Comparison of ENCODE assay signal across 8 cellular contexts in genomic region chr6:90413867-90414266, GRCh38.
DNase-seq lines count a peak whose midpoint lies in the region; ATAC-seq lines count a peak whose summit lies in the region.

No MANE protein-coding gene starts in this region.

- intact Hi-C loops in posterior vena cava (cut with DNase I), result no loop called here

- peaks cover 2% of the 10 kb centered on the region for H3K27me3 Mint-ChIP-seq in activated naive CD8-positive, alpha-beta T cell treated with anti-CD3 and anti-CD28 coated beads, Interleukin-2, amount 10 ng/mL, durations not matched to agents 7 days and 5 days

- no peak overlapping the region for H3K9ac ChIP-seq in SK-N-MC (ENCODE audit: insufficient read length)

- no peaks in the 10 kb centered on the region for H3K36me3 ChIP-seq in SK-N-MC (ENCODE audit: insufficient read depth, low read length)

- peak overlapping the region; percentile 33; the same call in 1 of the 2 replicates for H3K4me3 ChIP-seq in SK-N-MC

- DNase-seq in SK-N-MC (ENCODE audit: low read depth, low spot score), result no peak
- DNase-seq in activated naive CD8-positive, alpha-beta T cell treated with anti-CD3 and anti-CD28 coated beads, Interleukin-2, amount 10 ng/mL, durations not matched to agents 7 days and 5 days, result peak; percentile 66
- peak; percentile 55 for DNase-seq in iris pigment epithelial cell (ENCODE audit: low read depth)
- peak; percentile 72 to 80 for DNase-seq in stimulated activated CD4-positive, alpha-beta T cell treated with anti-CD3 and anti-CD28 coated beads, Interleukin-4, amount 100 ng/mL, for 48 hours (ENCODE audit: low read depth in 2 of 2)
- DNase-seq in posterior vena cava (ENCODE audit: low spot score), result no peak
- no peak for DNase-seq in HuH-7 (ENCODE audit: low spot score)

- peak overlapping the region; percentile 87 for H3K4me3 Mint-ChIP-seq in activated naive CD8-positive, alpha-beta T cell treated with anti-CD3 and anti-CD28 coated beads, Interleukin-2, amount 10 ng/mL, durations not matched to agents 7 days and 5 days

- H3K36me3 Mint-ChIP-seq in activated naive CD8-positive, alpha-beta T cell treated with anti-CD3 and anti-CD28 coated beads, Interleukin-2, amount 10 ng/mL, durations not matched to agents 7 days and 5 days, result peaks cover 2% of the 10 kb centered on the region

- H3K27ac Mint-ChIP-seq in activated naive CD8-positive, alpha-beta T cell treated with anti-CD3 and anti-CD28 coated beads, Interleukin-2, amount 10 ng/mL, durations not matched to agents 7 days and 5 days, result peak overlapping the region; percentile 99

- no peaks in the 10 kb centered on the region for H3K9me3 ChIP-seq in SK-N-MC (ENCODE audit: low read depth, low read length)

- no peaks in the 10 kb centered on the region for H3K9me3 Mint-ChIP-seq in activated naive CD8-positive, alpha-beta T cell treated with anti-CD3 and anti-CD28 coated beads, Interleukin-2, amount 10 ng/mL, durations not matched to agents 7 days and 5 days

- ATAC-seq in HG02870 (IDR thresholded peaks at IDR 0.05; ENCODE audit: unreplicated experiment) (peak; percentile 30), GM19455 (IDR thresholded peaks at IDR 0.05; ENCODE audit: unreplicated experiment) (no peak)
- peak; percentile 96 for ATAC-seq in activated naive CD8-positive, alpha-beta T cell treated with anti-CD3 and anti-CD28 coated beads, Interleukin-2, amount 10 ng/mL, durations not matched to agents 7 days and 5 days (ENCODE audit: low read depth)

- H3K27ac ChIP-seq in SK-N-MC, result no peak overlapping the region

- H3K4me1 Mint-ChIP-seq in activated naive CD8-positive, alpha-beta T cell treated with anti-CD3 and anti-CD28 coated beads, Interleukin-2, amount 10 ng/mL, durations not matched to agents 7 days and 5 days, result peaks cover 40% of the 10 kb centered on the region

- POLR2A ChIA-PET in activated naive CD8-positive, alpha-beta T cell treated with anti-CD3 and anti-CD28 coated beads, Interleukin-2, amount 10 ng/mL, durations not matched to agents 7 days and 5 days (lab: Charles Lee), result interaction anchor here (0.7 to 4.0 kb wide), 11 partner anchors 10 to 120 kb away, joined by 3 to 34 read pairs (median 4); no protein-coding TSS in a partner anchor

Comparison
In these comparisons a context has a peak if more than half of its experiments do, and no peak if none do; other contexts are left out.
1. DNase-seq: peak in activated naive CD8-positive, alpha-beta T cell treated with anti-CD3 and anti-CD28 coated beads, Interleukin-2, amount 10 ng/mL, durations not matched to agents 7 days and 5 days (single experiment), iris pigment epithelial cell (single experiment) and stimulated activated CD4-positive, alpha-beta T cell treated with anti-CD3 and anti-CD28 coated beads, Interleukin-4, amount 100 ng/mL, for 48 hours (2 of 2); none in SK-N-MC (single experiment), posterior vena cava (single experiment) and HuH-7 (single experiment).